Comparison of ENCODE assay signal across 15 cellular contexts in genomic region chr1:30750751-30751291, GRCh38. TPM values are rescaled to one million over a fixed set of nuclear protein-coding genes. Genes with fewer than 3 reads are reported as not detected.
DNase-seq lines count a peak whose midpoint lies in the region; ATAC-seq and TF ChIP-seq lines count a peak whose summit lies in the region.
"Had no signal": no experiment of that assay in that cellular context is flagged by ENCODE, and none has a peak within 500 bp of the region (broad histone marks: within the 10 kb centered on the region; RNA-seq: fewer than 3 reads in every experiment).

No MANE protein-coding gene starts in this region.

- H3K4me3 ChIP-seq in DND-41 (ENCODE audit: low read depth in 1 of 2, low read length in 2 of 2) (no peak overlapping the region), mucosa of rectum (ENCODE audit: low read length in 2 of 2) (peak overlapping the region in 1 of 2 donors; percentile 20), heart left ventricle (no peak overlapping the region)

- H3K9me3 ChIP-seq in DND-41 (ENCODE audit: insufficient read depth, low read length, severe bottlenecking) (no peaks in the 10 kb centered on the region), mucosa of rectum (ENCODE audit: control insufficient read depth in 2 of 2, low read length in 2 of 2) (no peaks in the 10 kb centered on the region), heart left ventricle (no peaks in the 10 kb centered on the region)
- H3K9me3 ChIP-seq: Caco-2 had no signal

- TF ChIP-seq CTCF in DND-41 (IDR thresholded peaks at IDR 0.05; ENCODE audit: borderline replicate concordance, extremely low read depth, low read length, poor library complexity, severe bottlenecking) = no peak
- TF ChIP-seq CTCF in osteocyte (IDR thresholded peaks at IDR 0.05) = no peak
- no peak for TF ChIP-seq CTCF in heart left ventricle (IDR thresholded peaks at IDR 0.05)
- TF ChIP-seq CTCF in glutamatergic neuron (IDR thresholded peaks at IDR 0.05; ENCODE audit: partially characterized antibody, unreplicated experiment) = no peak

- H3K36me3 ChIP-seq in DND-41 (ENCODE audit: insufficient read depth, low read length) = no peaks in the 10 kb centered on the region
- H3K36me3 ChIP-seq in mucosa of rectum (ENCODE audit: control insufficient read depth in 2 of 2, insufficient read depth in 2 of 2, low read length in 2 of 2) = no peaks in the 10 kb centered on the region
- peaks cover 0 to 28% (median 0%) of the 10 kb centered on the region in 9 donors for H3K36me3 ChIP-seq in heart left ventricle

- TF ChIP-seq POLR2A in heart left ventricle (IDR thresholded peaks at IDR 0.05) = no peak

- H4K20me1 ChIP-seq in DND-41 (ENCODE audit: insufficient read depth, low read length) = peaks cover 5% of the 10 kb centered on the region

- no peak overlapping the region for H2AFZ ChIP-seq in DND-41 (ENCODE audit: low read depth, low read length)

- no peaks in the 10 kb centered on the region for H3K27me3 Mint-ChIP-seq in activated CD4-positive, alpha-beta memory T cell treated with anti-CD3 and anti-CD28 coated beads, Interleukin-2, amount 10 ng/mL, durations not matched to agents 7 days and 5 days
- H3K27me3 Mint-ChIP-seq in osteocyte (ENCODE audit: unreplicated experiment) (peaks cover 8% of the 10 kb centered on the region), glutamatergic neuron (ENCODE audit: unreplicated experiment) (peaks cover 10% of the 10 kb centered on the region)

- H3K27ac ChIP-seq in DND-41 (ENCODE audit: low read length) = peak overlapping the region; percentile 56
- H3K27ac ChIP-seq in mucosa of rectum (ENCODE audit: low read depth in 2 of 2, low read length in 2 of 2) = peak overlapping the region; percentile 32 to 76
- peak overlapping the region in 1 of 12 donors; percentile 83 for H3K27ac ChIP-seq in heart left ventricle

- peaks cover 78% of the 10 kb centered on the region for H3K36me3 Mint-ChIP-seq in activated CD4-positive, alpha-beta memory T cell treated with anti-CD3 and anti-CD28 coated beads, Interleukin-2, amount 10 ng/mL, durations not matched to agents 7 days and 5 days (ENCODE audit: low read depth)
- no peaks in the 10 kb centered on the region for H3K36me3 Mint-ChIP-seq in osteocyte (ENCODE audit: unreplicated experiment)
- no peaks in the 10 kb centered on the region for H3K36me3 Mint-ChIP-seq in glutamatergic neuron (ENCODE audit: unreplicated experiment)

- H3K9ac ChIP-seq in DND-41 (ENCODE audit: low read depth, low read length) = no peak overlapping the region
- no peak overlapping the region for H3K9ac ChIP-seq in mucosa of rectum (ENCODE audit: low read depth in 1 of 2, low read length in 2 of 2)

- POLR2A ChIA-PET in activated CD4-positive, alpha-beta memory T cell treated with anti-CD3 and anti-CD28 coated beads, Interleukin-2, amount 10 ng/mL, durations not matched to agents 7 days and 5 days (lab: Charles Lee) = interaction anchor here (2.6 to 11.3 kb wide), 4 partner anchors 7 to 32 kb away, joined by 8 to 341 read pairs (median 24); partner anchors contain the start of gene LAPTM5

- peaks cover 98% of the 10 kb centered on the region for H3K4me1 Mint-ChIP-seq in activated CD4-positive, alpha-beta memory T cell treated with anti-CD3 and anti-CD28 coated beads, Interleukin-2, amount 10 ng/mL, durations not matched to agents 7 days and 5 days
- H3K4me1 Mint-ChIP-seq in osteocyte (ENCODE audit: unreplicated experiment) (no peaks in the 10 kb centered on the region), glutamatergic neuron (ENCODE audit: low read depth, unreplicated experiment) (peaks cover 32% of the 10 kb centered on the region)

- 74 to 80% (median 76%) methylated on average over 10 of the region's 10 CpGs for WGBS in heart left ventricle, 4 donors

- no peaks in the 10 kb centered on the region for H3K9me3 Mint-ChIP-seq in activated CD4-positive, alpha-beta memory T cell treated with anti-CD3 and anti-CD28 coated beads, Interleukin-2, amount 10 ng/mL, durations not matched to agents 7 days and 5 days
- H3K9me3 Mint-ChIP-seq in osteocyte (ENCODE audit: unreplicated experiment) = no peaks in the 10 kb centered on the region
- H3K9me3 Mint-ChIP-seq in glutamatergic neuron (ENCODE audit: unreplicated experiment) = peaks cover 3% of the 10 kb centered on the region

- peak overlapping the region; percentile 91 for H3K27ac Mint-ChIP-seq in activated CD4-positive, alpha-beta memory T cell treated with anti-CD3 and anti-CD28 coated beads, Interleukin-2, amount 10 ng/mL, durations not matched to agents 7 days and 5 days
- H3K27ac Mint-ChIP-seq in osteocyte (ENCODE audit: unreplicated experiment) = no peak overlapping the region
- no peak overlapping the region for H3K27ac Mint-ChIP-seq in glutamatergic neuron (ENCODE audit: unreplicated experiment)

- no peaks in the 10 kb centered on the region for H3K27me3 ChIP-seq in DND-41 (ENCODE audit: insufficient read depth, low read length, poor library complexity)
- no peaks in the 10 kb centered on the region for H3K27me3 ChIP-seq in mucosa of rectum (ENCODE audit: control insufficient read depth in 2 of 2, insufficient read depth in 2 of 2, low read length in 2 of 2)
- H3K27me3 ChIP-seq in heart left ventricle = peaks cover 0 to 27% (median 0%) of the 10 kb centered on the region in 9 donors

- ATAC-seq in DND-41 (ENCODE audit: insufficient read depth, low read depth) (0 out of 3 replicates have a peak, but pooled peaks have one; percentile 27), GM21825 (IDR thresholded peaks at IDR 0.05; ENCODE audit: unreplicated experiment) (peak; percentile 23), heart left ventricle (no peak)

- H3K4me1 ChIP-seq in DND-41 (ENCODE audit: insufficient read depth, low read length) (peaks cover 71% of the 10 kb centered on the region), mucosa of rectum (ENCODE audit: control insufficient read depth in 2 of 2, insufficient read depth in 2 of 2, low read length in 2 of 2) (peaks cover 28 to 45% of the 10 kb centered on the region in 2 donors), heart left ventricle (peaks cover 0 to 97% (median 0%) of the 10 kb centered on the region in 12 donors)

- peak overlapping the region; percentile 75 for H3K4me3 Mint-ChIP-seq in activated CD4-positive, alpha-beta memory T cell treated with anti-CD3 and anti-CD28 coated beads, Interleukin-2, amount 10 ng/mL, durations not matched to agents 7 days and 5 days
- H3K4me3 Mint-ChIP-seq in osteocyte (ENCODE audit: unreplicated experiment) (no peak overlapping the region), glutamatergic neuron (ENCODE audit: unreplicated experiment) (no peak overlapping the region)

- no peak overlapping the region for H3K4me2 ChIP-seq in DND-41 (ENCODE audit: insufficient read depth, low read length)

- intact Hi-C loops in heart left ventricle (cut with DNase I) = no loop called here

- peaks cover 30% of the 10 kb centered on the region for H3K79me2 ChIP-seq in DND-41 (ENCODE audit: insufficient read depth, low read length)

- CTCF ChIA-PET in activated CD4-positive, alpha-beta memory T cell treated with anti-CD3 and anti-CD28 coated beads, Interleukin-2, amount 10 ng/mL, durations not matched to agents 7 days and 5 days (lab: Charles Lee) = interaction anchor here (0.8 to 3.4 kb wide), 5 partner anchors 10 to 32 kb away, joined by 3 to 22 read pairs (median 7); no protein-coding TSS in a partner anchor

- DNase-seq in DND-41 = peak; percentile 31
- no peak for DNase-seq in activated CD4-positive, alpha-beta memory T cell treated with anti-CD3 and anti-CD28 coated beads, Interleukin-2, amount 10 ng/mL, durations not matched to agents 7 days and 5 days
- no peak for DNase-seq in osteocyte (ENCODE audit: extremely low spot score, unreplicated experiment)
- DNase-seq in heart left ventricle = no peak
- DNase-seq in glutamatergic neuron = no peak
- DNase-seq in NCI-H748 (lab: John Stamatoyannopoulos, UW; ENCODE audit: unreplicated experiment) = no peak
- DNase-seq: activated gamma-delta T cell treated with Interleukin-2 at 50 U/mL for 16 hours, Caco-2, kidney glomerular epithelial cell, T1000 had no signal

RNA-seq across cellular contexts. Expression of gene LAPTM5, which starts 6.8 kb away (rescaled TPM):
- 100 to 1,000 TPM; 481 to 482 TPM for total RNA-seq in activated CD4-positive, alpha-beta memory T cell treated with anti-CD3 and anti-CD28 coated beads, Interleukin-2, amount 10 ng/mL, durations not matched to agents 7 days and 5 days
- total RNA-seq in osteocyte = not detected in 2 replicates
- 100 to 1,000 TPM in 1 of 9 donors, 10 to 100 TPM in 7, 1 to 10 TPM in 1; 9.4 to 260 (median 14.3) TPM for total RNA-seq in heart left ventricle
- 10 to 100 TPM in 1 of 2 donors, 1 to 10 TPM in 1; 6.9 to 28.7 TPM for polyA plus RNA-seq in heart left ventricle
- total RNA-seq in glutamatergic neuron (ENCODE audit: unreplicated experiment) = 0.56 TPM
- total RNA-seq: Caco-2, NCI-H460, renal cortical epithelial cell had no signal

RNA-seq across cellular contexts. Expression of gene MATN1, which starts 27.4 kb away (rescaled TPM):
- not detected for total RNA-seq in activated CD4-positive, alpha-beta memory T cell treated with anti-CD3 and anti-CD28 coated beads, Interleukin-2, amount 10 ng/mL, durations not matched to agents 7 days and 5 days
- 0.39 and 0.99 TPM in 2 replicates for total RNA-seq in osteocyte
- total RNA-seq in heart left ventricle = under 1 TPM in 1 of 9 donors, not detected in 8; 0.67 TPM
- polyA plus RNA-seq in heart left ventricle = not detected
- total RNA-seq in glutamatergic neuron (ENCODE audit: unreplicated experiment) = 0.22 TPM
- total RNA-seq: Caco-2, epithelial cell of proximal tubule, renal cortical epithelial cell had no signal

Comparison
In these comparisons a context has a peak if more than half of its experiments do, and no peak if none do; other contexts are left out.
1. ATAC-seq: peak in DND-41 (single experiment) and GM21825 (single experiment); none in heart left ventricle (0 of 4).